ENCODE assay signal across 18 cellular contexts in genomic region chr15:101129851-101130250, GRCh38.
DNase-seq lines count a peak whose midpoint lies in the region; ATAC-seq, FAIRE-seq and TF ChIP-seq lines count a peak whose summit lies in the region.
"Had no signal": no experiment of that assay in that cellular context is flagged by ENCODE, and none has a peak within 500 bp of the region (broad histone marks: within the 10 kb centered on the region; RNA-seq: fewer than 3 reads in every experiment).

No MANE protein-coding gene starts in this region.

- no peak overlapping the region for H3K4me3 Mint-ChIP-seq in activated naive CD8-positive, alpha-beta T cell
- no peak overlapping the region for H3K4me3 Mint-ChIP-seq in activated naive CD8-positive, alpha-beta T cell treated with anti-CD3 and anti-CD28 coated beads for 36 hours
- peak overlapping the region; percentile 8 for H3K4me3 Mint-ChIP-seq in stimulated activated memory B cell treated with anti-CD40 and anti-IgM and Interleukin-4, amounts not matched to agents 10 μg/mL and 1 μg/mL and 100 μg/mL, for 72 hours
- H3K4me3 Mint-ChIP-seq: HFFc6 had no signal

- H3K36me3 Mint-ChIP-seq in activated naive CD8-positive, alpha-beta T cell, result peaks cover 4% of the 10 kb centered on the region
- peaks cover 16% of the 10 kb centered on the region for H3K36me3 Mint-ChIP-seq in activated naive CD8-positive, alpha-beta T cell treated with anti-CD3 and anti-CD28 coated beads for 36 hours
- H3K36me3 Mint-ChIP-seq in stimulated activated memory B cell treated with anti-CD40 and anti-IgM and Interleukin-4, amounts not matched to agents 10 μg/mL and 1 μg/mL and 100 μg/mL, for 72 hours, result peaks cover 16% of the 10 kb centered on the region

- peaks cover 44% of the 10 kb centered on the region for H3K4me1 Mint-ChIP-seq in activated naive CD8-positive, alpha-beta T cell (ENCODE audit: low read depth)
- H3K4me1 Mint-ChIP-seq in activated naive CD8-positive, alpha-beta T cell treated with anti-CD3 and anti-CD28 coated beads for 36 hours, result peaks cover 36% of the 10 kb centered on the region
- peaks cover 66% of the 10 kb centered on the region for H3K4me1 Mint-ChIP-seq in stimulated activated memory B cell treated with anti-CD40 and anti-IgM and Interleukin-4, amounts not matched to agents 10 μg/mL and 1 μg/mL and 100 μg/mL, for 72 hours

- WGBS in aorta, 2 donors, result 89 to 90% methylated on average over 4 of the region's 4 CpGs

- H3K9me3 ChIP-seq in OCI-LY3 (ENCODE audit: insufficient read depth, low read length), result no peaks in the 10 kb centered on the region
- H3K9me3 ChIP-seq in aorta (ENCODE audit: control insufficient read depth, low read length), result no peaks in the 10 kb centered on the region
- H3K9me3 ChIP-seq: Peyer's patch had no signal

- H3K4me2 ChIP-seq in OCI-LY3 (ENCODE audit: low read length), result peak overlapping the region; percentile 60

- no peak overlapping the region for H2AFZ ChIP-seq in OCI-LY3 (ENCODE audit: low read depth, low read length)

- no peak for TF ChIP-seq POLR2A in GM12891 (IDR thresholded peaks at IDR 0.05; ENCODE audit: low read depth, low read length)

- peaks cover 4% of the 10 kb centered on the region for H3K9me3 Mint-ChIP-seq in activated naive CD8-positive, alpha-beta T cell (ENCODE audit: low read depth)
- H3K9me3 Mint-ChIP-seq in activated naive CD8-positive, alpha-beta T cell treated with anti-CD3 and anti-CD28 coated beads for 36 hours, result peaks cover 19% of the 10 kb centered on the region
- H3K9me3 Mint-ChIP-seq in stimulated activated memory B cell treated with anti-CD40 and anti-IgM and Interleukin-4, amounts not matched to agents 10 μg/mL and 1 μg/mL and 100 μg/mL, for 72 hours, result peaks cover 7% of the 10 kb centered on the region

- H3K4me3 ChIP-seq in OCI-LY3 (ENCODE audit: low read length), result peak overlapping the region; percentile 17; the same call in 1 of the 2 replicates
- no peak overlapping the region for H3K4me3 ChIP-seq in aorta (ENCODE audit: low read length in 2 of 2)
- H3K4me3 ChIP-seq: Peyer's patch had no signal

- no peaks in the 10 kb centered on the region for H3K27me3 Mint-ChIP-seq in activated naive CD8-positive, alpha-beta T cell
- no peaks in the 10 kb centered on the region for H3K27me3 Mint-ChIP-seq in activated naive CD8-positive, alpha-beta T cell treated with anti-CD3 and anti-CD28 coated beads for 36 hours
- no peaks in the 10 kb centered on the region for H3K27me3 Mint-ChIP-seq in stimulated activated memory B cell treated with anti-CD40 and anti-IgM and Interleukin-4, amounts not matched to agents 10 μg/mL and 1 μg/mL and 100 μg/mL, for 72 hours

- H3K36me3 ChIP-seq in OCI-LY3 (replicated peaks; ENCODE audit: low read depth, low read length) (no peaks in the 10 kb centered on the region), aorta (ENCODE audit: control insufficient read depth in 1 of 2, insufficient read depth in 2 of 2, low read length in 1 of 2) (no peaks in the 10 kb centered on the region)
- H3K36me3 ChIP-seq: Peyer's patch had no signal

- H3K9ac ChIP-seq in OCI-LY3 (ENCODE audit: low read length), result no peak overlapping the region

- intact Hi-C loops in aorta (cut with DNase I), result loop anchor here in 1 of 2 donors (5.0 kb wide), 1 partner anchor 37 kb away; no protein-coding TSS in a partner anchor

- H3K27ac ChIP-seq in OCI-LY3 (ENCODE audit: low read length) (no peak overlapping the region), aorta (ENCODE audit: low read depth in 1 of 2, low read length in 2 of 2) (no peak overlapping the region)
- H3K27ac ChIP-seq: Peyer's patch had no signal

- TF ChIP-seq CTCF in OCI-LY3 (IDR thresholded peaks at IDR 0.05; ENCODE audit: low read depth, low read length), result no peak

- no peak for ATAC-seq in stimulated activated memory B cell treated with anti-CD40 and anti-IgM and Interleukin-4, amounts not matched to agents 10 μg/mL and 1 μg/mL and 100 μg/mL, for 72 hours
- no peak for ATAC-seq in aorta (ENCODE audit: low FRiP score)
- ATAC-seq: SK-N-SH treated with all-trans-retinoic acid at 6 μM for 48 hours had no signal

- H3K27me3 ChIP-seq in OCI-LY3 (ENCODE audit: low read depth, low read length) (peaks cover 40% of the 10 kb centered on the region), aorta (ENCODE audit: control insufficient read depth in 1 of 2, insufficient read depth in 2 of 2, low read length in 1 of 2) (no peaks in the 10 kb centered on the region)
- H3K27me3 ChIP-seq: Peyer's patch had no signal

- no peaks in the 10 kb centered on the region for H4K20me1 ChIP-seq in OCI-LY3 (ENCODE audit: insufficient read depth, low read length)

- no peak for DNase-seq in activated naive CD8-positive, alpha-beta T cell treated with anti-CD3 and anti-CD28 coated beads for 36 hours
- DNase-seq in GM12891 (ENCODE audit: insufficient read length, low spot score) (no peak), cortex of kidney (lab: John Stamatoyannopoulos, UW) (no peak), DMS79 (lab: John Stamatoyannopoulos, UW) (no peak), aorta (no peak)
- DNase-seq: AML-193, EL, HFFc6, NCI-H1105, NCI-H1694 treated with DMSO at 0.1 percent for 48 hours, NCI-H345, NCI-H526 treated with DMSO at 0.1 percent for 48 hours, Peyer's patch, SHP77 had no signal

- peaks cover 45% of the 10 kb centered on the region for H3K4me1 ChIP-seq in OCI-LY3 (ENCODE audit: low read length)
- no peaks in the 10 kb centered on the region for H3K4me1 ChIP-seq in aorta (ENCODE audit: control insufficient read depth in 1 of 2, insufficient read depth in 2 of 2, low read length in 2 of 2)

- FAIRE-seq in GM12891 (lab: Jason Lieb, UNC), result no peak

- peak overlapping the region; percentile 98 for H3K27ac Mint-ChIP-seq in activated naive CD8-positive, alpha-beta T cell
- H3K27ac Mint-ChIP-seq in activated naive CD8-positive, alpha-beta T cell treated with anti-CD3 and anti-CD28 coated beads for 36 hours, result no peak overlapping the region
- H3K27ac Mint-ChIP-seq in stimulated activated memory B cell treated with anti-CD40 and anti-IgM and Interleukin-4, amounts not matched to agents 10 μg/mL and 1 μg/mL and 100 μg/mL, for 72 hours, result peak overlapping the region; percentile 65

- H3K79me2 ChIP-seq in OCI-LY3 (ENCODE audit: low read length), result no peaks in the 10 kb centered on the region

TF ChIP-seq in GM12891, 5 proteins besides CTCF, POLR2A, EP300 and RAD21:
- TF ChIP-seq SPI1 (IDR thresholded peaks at IDR 0.05; ENCODE audit: low read depth, low read length) (peak; percentile 45; the same call in 1 of the 2 replicates), PAX5 (IDR thresholded peaks at IDR 0.05; ENCODE audit: insufficient read depth, low read length, severe bottlenecking) (no peak), TAF1 (IDR thresholded peaks at IDR 0.05; ENCODE audit: low read depth, low read length) (no peak), POU2F2 (IDR thresholded peaks at IDR 0.05; ENCODE audit: low read depth, low read length) (no peak), POLR2AphosphoS5 (IDR thresholded peaks at IDR 0.05; ENCODE audit: low read depth, low read length) (no peak)
